Comparison of ENCODE assay signal across 12 cellular contexts in genomic region chr11:44989831-44990566, GRCh38. TPM values are rescaled to one million over a fixed set of nuclear protein-coding genes. Genes with fewer than 3 reads are reported as not detected.
A peak's percentile ranks its signal among the peaks of the same experiment; 100 is the strongest.
DNase-seq lines count a peak whose midpoint lies in the region; ATAC-seq and TF ChIP-seq lines count a peak whose summit lies in the region.
"Had no signal": no experiment of that assay in that cellular context is flagged by ENCODE, and none has a peak within 500 bp of the region (broad histone marks: within the 10 kb centered on the region; RNA-seq: fewer than 3 reads in every experiment).

No MANE protein-coding gene starts in this region.

- H3K9me3 ChIP-seq in BE2C (no peaks in the 10 kb centered on the region), right atrium auricular region (no peaks in the 10 kb centered on the region)

- ATAC-seq in HG03565 (IDR thresholded peaks at IDR 0.05; ENCODE audit: unreplicated experiment): no peak
- ATAC-seq in HG02870 (IDR thresholded peaks at IDR 0.05; ENCODE audit: unreplicated experiment): no peak
- no peak for ATAC-seq in HG03378 (IDR thresholded peaks at IDR 0.05; ENCODE audit: unreplicated experiment)

- H3K27ac ChIP-seq in right atrium auricular region: peak overlapping the region; percentile 60 to 76

- peak; percentile 34 for DNase-seq in BE2C
- peak; percentile 95 for DNase-seq in NCI-H1694 treated with DMSO at 0.1 percent for 48 hours (lab: John Stamatoyannopoulos, UW)
- peak; percentile 32 for DNase-seq in activated CD8-positive, alpha-beta memory T cell treated with anti-CD3 and anti-CD28 coated beads, Interleukin-2, amount 50 U/mL, for 48 hours
- peak; percentile 66 for DNase-seq in right atrium auricular region (ENCODE audit: low spot score)
- DNase-seq in NCI-H128 (lab: John Stamatoyannopoulos, UW; ENCODE audit: unreplicated experiment): no peak
- DNase-seq: erythroblast, naive B cell, NCI-H1048, SHP77 had no signal

- H3K4me1 ChIP-seq in BE2C (no peaks in the 10 kb centered on the region), right atrium auricular region (peaks cover 0 to 25% of the 10 kb centered on the region in 2 donors)

- no peaks in the 10 kb centered on the region for H3K27me3 ChIP-seq in BE2C
- H3K27me3 ChIP-seq in right atrium auricular region: no peaks in the 10 kb centered on the region

- no peak for TF ChIP-seq CTCF in BE2C (IDR thresholded peaks at IDR 0.05; ENCODE audit: low read depth, low read length)
- no peak for TF ChIP-seq CTCF in right atrium auricular region (IDR thresholded peaks at IDR 0.05)

- H3K4me3 ChIP-seq in BE2C (ENCODE audit: low read depth, low read length) (no peak overlapping the region), right atrium auricular region (no peak overlapping the region)

- no peaks in the 10 kb centered on the region for H3K36me3 ChIP-seq in BE2C
- H3K36me3 ChIP-seq in right atrium auricular region: no peaks in the 10 kb centered on the region

RNA-seq across cellular contexts. Expression of gene TP53I11, which starts 39.3 kb away (rescaled TPM):
- polyA plus RNA-seq in BE2C (2012; ENCODE audit: insufficient read depth, insufficient read length, low read depth): 15.0 TPM
- 10 to 100 TPM; 46.7 to 89.0 TPM for total RNA-seq in right atrium auricular region
